1 cellular context compared by ENCODE assay signal in genomic region chr11:83156150-83156995, GRCh38.
A peak's percentile ranks its signal among the peaks of the same experiment; 100 is the strongest.
TF ChIP-seq lines count a peak whose summit lies in the region.

No MANE protein-coding gene starts in this region.

TF ChIP-seq in K562, 482 proteins besides CTCF, POLR2A, EP300 and RAD21 (continued from another document and continues in another):
- TF ChIP-seq, protein P1, sequence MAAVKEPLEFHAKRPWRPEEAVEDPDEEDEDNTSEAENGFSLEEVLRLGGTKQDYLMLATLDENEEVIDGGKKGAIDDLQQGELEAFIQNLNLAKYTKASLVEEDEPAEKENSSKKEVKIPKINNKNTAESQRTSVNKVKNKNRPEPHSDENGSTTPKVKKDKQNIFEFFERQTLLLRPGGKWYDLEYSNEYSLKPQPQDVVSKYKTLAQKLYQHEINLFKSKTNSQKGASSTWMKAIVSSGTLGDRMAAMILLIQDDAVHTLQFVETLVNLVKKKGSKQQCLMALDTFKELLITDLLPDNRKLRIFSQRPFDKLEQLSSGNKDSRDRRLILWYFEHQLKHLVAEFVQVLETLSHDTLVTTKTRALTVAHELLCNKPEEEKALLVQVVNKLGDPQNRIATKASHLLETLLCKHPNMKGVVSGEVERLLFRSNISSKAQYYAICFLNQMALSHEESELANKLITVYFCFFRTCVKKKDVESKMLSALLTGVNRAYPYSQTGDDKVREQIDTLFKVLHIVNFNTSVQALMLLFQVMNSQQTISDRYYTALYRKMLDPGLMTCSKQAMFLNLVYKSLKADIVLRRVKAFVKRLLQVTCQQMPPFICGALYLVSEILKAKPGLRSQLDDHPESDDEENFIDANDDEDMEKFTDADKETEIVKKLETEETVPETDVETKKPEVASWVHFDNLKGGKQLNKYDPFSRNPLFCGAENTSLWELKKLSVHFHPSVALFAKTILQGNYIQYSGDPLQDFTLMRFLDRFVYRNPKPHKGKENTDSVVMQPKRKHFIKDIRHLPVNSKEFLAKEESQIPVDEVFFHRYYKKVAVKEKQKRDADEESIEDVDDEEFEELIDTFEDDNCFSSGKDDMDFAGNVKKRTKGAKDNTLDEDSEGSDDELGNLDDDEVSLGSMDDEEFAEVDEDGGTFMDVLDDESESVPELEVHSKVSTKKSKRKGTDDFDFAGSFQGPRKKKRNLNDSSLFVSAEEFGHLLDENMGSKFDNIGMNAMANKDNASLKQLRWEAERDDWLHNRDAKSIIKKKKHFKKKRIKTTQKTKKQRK (IDR thresholded peaks at IDR 0.05; ENCODE audit: borderline replicate concordance, low read depth, low read length), result peak; percentile 80; the same call in 1 of the 2 replicates
- TF ChIP-seq YY1 (IDR thresholded peaks at IDR 0.05; ENCODE audit: borderline replicate concordance in 1 of 3, control insufficient read depth in 1 of 3, extremely low read depth in 1 of 3, insufficient read depth in 3 of 3, insufficient read length in 1 of 3, insufficient replicate concordance in 2 of 3, low read depth in 1 of 3, low read length in 2 of 3), result peak in 1 of 3 experiments; percentile 13
- no peak for TF ChIP-seq GABPB1 (CRISPR knock-in tag; IDR thresholded peaks at IDR 0.05)
- no peak for TF ChIP-seq POLR2AphosphoS5 (IDR thresholded peaks at IDR 0.05; ENCODE audit: control insufficient read depth, insufficient read depth, low read depth, low read length)
- TF ChIP-seq, protein P2, sequence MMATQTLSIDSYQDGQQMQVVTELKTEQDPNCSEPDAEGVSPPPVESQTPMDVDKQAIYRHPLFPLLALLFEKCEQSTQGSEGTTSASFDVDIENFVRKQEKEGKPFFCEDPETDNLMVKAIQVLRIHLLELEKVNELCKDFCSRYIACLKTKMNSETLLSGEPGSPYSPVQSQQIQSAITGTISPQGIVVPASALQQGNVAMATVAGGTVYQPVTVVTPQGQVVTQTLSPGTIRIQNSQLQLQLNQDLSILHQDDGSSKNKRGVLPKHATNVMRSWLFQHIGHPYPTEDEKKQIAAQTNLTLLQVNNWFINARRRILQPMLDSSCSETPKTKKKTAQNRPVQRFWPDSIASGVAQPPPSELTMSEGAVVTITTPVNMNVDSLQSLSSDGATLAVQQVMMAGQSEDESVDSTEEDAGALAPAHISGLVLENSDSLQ (IDR thresholded peaks at IDR 0.05), result peak; percentile 100
- peak; percentile 41; the same call in 1 of the 2 replicates for TF ChIP-seq PHF8 (IDR thresholded peaks at IDR 0.05; ENCODE audit: borderline replicate concordance, low read length)
- TF ChIP-seq SOX6 (IDR thresholded peaks at IDR 0.05), result 0 out of 2 replicates have a peak, but pooled peaks have one; percentile 32
- TF ChIP-seq FOXK2 (conservative IDR thresholded peaks at IDR 0.05 in 1 of 2, IDR thresholded peaks at IDR 0.05 in 1 of 2; ENCODE audit: low read depth in 2 of 2), result peak; percentile 59 to 83; a peak in 2 of 4 replicates
- no peak for TF ChIP-seq MEF2A (IDR thresholded peaks at IDR 0.05; ENCODE audit: control insufficient read depth, low read depth, low read length)
- TF ChIP-seq, protein P3, sequence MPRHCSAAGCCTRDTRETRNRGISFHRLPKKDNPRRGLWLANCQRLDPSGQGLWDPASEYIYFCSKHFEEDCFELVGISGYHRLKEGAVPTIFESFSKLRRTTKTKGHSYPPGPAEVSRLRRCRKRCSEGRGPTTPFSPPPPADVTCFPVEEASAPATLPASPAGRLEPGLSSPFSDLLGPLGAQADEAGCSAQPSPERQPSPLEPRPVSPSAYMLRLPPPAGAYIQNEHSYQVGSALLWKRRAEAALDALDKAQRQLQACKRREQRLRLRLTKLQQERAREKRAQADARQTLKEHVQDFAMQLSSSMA (CRISPR knock-in tag; IDR thresholded peaks at IDR 0.05), result no peak
- no peak for TF ChIP-seq FOXP1 (CRISPR knock-in tag; IDR thresholded peaks at IDR 0.05)
- 0 out of 2 replicates have a peak, but pooled peaks have one; percentile 31 for TF ChIP-seq ZBTB9 (CRISPR knock-in tag; IDR thresholded peaks at IDR 0.05)
- no peak for TF ChIP-seq ZNF655 (CRISPR knock-in tag; IDR thresholded peaks at IDR 0.05)
- TF ChIP-seq CREB1 (IDR thresholded peaks at IDR 0.05), result peak; percentile 84
- peak; percentile 90 for TF ChIP-seq CREB1 (CRISPR knock-in tag; IDR thresholded peaks at IDR 0.05)
- no peak for TF ChIP-seq TCF7L2 (IDR thresholded peaks at IDR 0.05; ENCODE audit: low read depth, low read length)
- no peak for TF ChIP-seq SREBF2 (CRISPR knock-in tag; IDR thresholded peaks at IDR 0.05)
- TF ChIP-seq, protein P4, sequence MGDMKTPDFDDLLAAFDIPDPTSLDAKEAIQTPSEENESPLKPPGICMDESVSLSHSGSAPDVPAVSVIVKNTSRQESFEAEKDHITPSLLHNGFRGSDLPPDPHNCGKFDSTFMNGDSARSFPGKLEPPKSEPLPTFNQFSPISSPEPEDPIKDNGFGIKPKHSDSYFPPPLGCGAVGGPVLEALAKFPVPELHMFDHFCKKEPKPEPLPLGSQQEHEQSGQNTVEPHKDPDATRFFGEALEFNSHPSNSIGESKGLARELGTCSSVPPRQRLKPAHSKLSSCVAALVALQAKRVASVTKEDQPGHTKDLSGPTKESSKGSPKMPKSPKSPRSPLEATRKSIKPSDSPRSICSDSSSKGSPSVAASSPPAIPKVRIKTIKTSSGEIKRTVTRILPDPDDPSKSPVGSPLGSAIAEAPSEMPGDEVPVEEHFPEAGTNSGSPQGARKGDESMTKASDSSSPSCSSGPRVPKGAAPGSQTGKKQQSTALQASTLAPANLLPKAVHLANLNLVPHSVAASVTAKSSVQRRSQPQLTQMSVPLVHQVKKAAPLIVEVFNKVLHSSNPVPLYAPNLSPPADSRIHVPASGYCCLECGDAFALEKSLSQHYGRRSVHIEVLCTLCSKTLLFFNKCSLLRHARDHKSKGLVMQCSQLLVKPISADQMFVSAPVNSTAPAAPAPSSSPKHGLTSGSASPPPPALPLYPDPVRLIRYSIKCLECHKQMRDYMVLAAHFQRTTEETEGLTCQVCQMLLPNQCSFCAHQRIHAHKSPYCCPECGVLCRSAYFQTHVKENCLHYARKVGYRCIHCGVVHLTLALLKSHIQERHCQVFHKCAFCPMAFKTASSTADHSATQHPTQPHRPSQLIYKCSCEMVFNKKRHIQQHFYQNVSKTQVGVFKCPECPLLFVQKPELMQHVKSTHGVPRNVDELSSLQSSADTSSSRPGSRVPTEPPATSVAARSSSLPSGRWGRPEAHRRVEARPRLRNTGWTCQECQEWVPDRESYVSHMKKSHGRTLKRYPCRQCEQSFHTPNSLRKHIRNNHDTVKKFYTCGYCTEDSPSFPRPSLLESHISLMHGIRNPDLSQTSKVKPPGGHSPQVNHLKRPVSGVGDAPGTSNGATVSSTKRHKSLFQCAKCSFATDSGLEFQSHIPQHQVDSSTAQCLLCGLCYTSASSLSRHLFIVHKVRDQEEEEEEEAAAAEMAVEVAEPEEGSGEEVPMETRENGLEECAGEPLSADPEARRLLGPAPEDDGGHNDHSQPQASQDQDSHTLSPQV (IDR thresholded peaks at IDR 0.05), result peak; percentile 57
- TF ChIP-seq, protein P5, sequence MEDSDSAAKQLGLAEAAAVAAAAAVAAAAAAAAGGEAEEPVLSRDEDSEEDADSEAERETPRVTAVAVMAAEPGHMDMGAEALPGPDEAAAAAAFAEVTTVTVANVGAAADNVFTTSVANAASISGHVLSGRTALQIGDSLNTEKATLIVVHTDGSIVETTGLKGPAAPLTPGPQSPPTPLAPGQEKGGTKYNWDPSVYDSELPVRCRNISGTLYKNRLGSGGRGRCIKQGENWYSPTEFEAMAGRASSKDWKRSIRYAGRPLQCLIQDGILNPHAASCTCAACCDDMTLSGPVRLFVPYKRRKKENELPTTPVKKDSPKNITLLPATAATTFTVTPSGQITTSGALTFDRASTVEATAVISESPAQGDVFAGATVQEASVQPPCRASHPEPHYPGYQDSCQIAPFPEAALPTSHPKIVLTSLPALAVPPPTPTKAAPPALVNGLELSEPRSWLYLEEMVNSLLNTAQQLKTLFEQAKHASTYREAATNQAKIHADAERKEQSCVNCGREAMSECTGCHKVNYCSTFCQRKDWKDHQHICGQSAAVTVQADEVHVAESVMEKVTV (CRISPR knock-in tag; IDR thresholded peaks at IDR 0.05), result 0 out of 2 replicates have a peak, but pooled peaks have one; percentile 22
- no peak for TF ChIP-seq ZSCAN29 (IDR thresholded peaks at IDR 0.05)
- TF ChIP-seq SRSF1 (IDR thresholded peaks at IDR 0.05; ENCODE audit: low read depth, low read length), result no peak
- TF ChIP-seq TCFL5 (CRISPR knock-in tag; conservative IDR thresholded peaks at IDR 0.05), result 0 out of 2 replicates have a peak, but pooled peaks have one; percentile 22
- peak; percentile 30 to 74; a peak in 2 of 4 replicates for TF ChIP-seq SIN3A (IDR thresholded peaks at IDR 0.05; ENCODE audit: borderline replicate concordance in 2 of 2, control insufficient read depth in 1 of 2, low read depth in 2 of 2, low read length in 2 of 2)
- TF ChIP-seq PRDM10 (IDR thresholded peaks at IDR 0.05; ENCODE audit: partially characterized antibody), result peak; percentile 84
- no peak for TF ChIP-seq RBM15 (IDR thresholded peaks at IDR 0.05; ENCODE audit: insufficient read depth, low read length)
- no peak for TF ChIP-seq ZNF76 (CRISPR knock-in tag; IDR thresholded peaks at IDR 0.05; ENCODE audit: borderline replicate concordance)
- TF ChIP-seq CSDE1 (IDR thresholded peaks at IDR 0.05), result peak in 1 of 2 experiments; percentile 80; a peak in 1 of 4 replicates
- TF ChIP-seq ZNF561 (CRISPR knock-in tag; conservative IDR thresholded peaks at IDR 0.05), result no peak
- TF ChIP-seq MYNN (IDR thresholded peaks at IDR 0.05), result peak; percentile 40; the same call in 1 of the 2 replicates
- no peak for TF ChIP-seq MYNN (CRISPR knock-in tag; IDR thresholded peaks at IDR 0.05)
- no peak for TF ChIP-seq SMARCA5 (IDR thresholded peaks at IDR 0.05)
- no peak for TF ChIP-seq SETDB1 (IDR thresholded peaks at IDR 0.05; ENCODE audit: low read length)
- no peak for TF ChIP-seq SMARCC2 (IDR thresholded peaks at IDR 0.05; ENCODE audit: low read depth)
- 0 out of 2 replicates have a peak, but pooled peaks have one; percentile 36 for TF ChIP-seq ZBED1 (IDR thresholded peaks at IDR 0.05)
- peak; percentile 46; the same call in 1 of the 2 replicates for TF ChIP-seq GATA2 (CRISPR knock-in tag; IDR thresholded peaks at IDR 0.05)
- TF ChIP-seq ARNT (IDR thresholded peaks at IDR 0.05), result peak in 1 of 2 experiments; percentile 49; a peak in 1 of 4 replicates
- no peak for TF ChIP-seq ZNF24 (IDR thresholded peaks at IDR 0.05)
- peak; percentile 95 for TF ChIP-seq BMI1 (IDR thresholded peaks at IDR 0.05; ENCODE audit: low read length)
- no peak; the same call in none of the 2 replicates for TF ChIP-seq EP400 (IDR thresholded peaks at IDR 0.05)
- no peak for TF ChIP-seq SAP30 (IDR thresholded peaks at IDR 0.05; ENCODE audit: borderline replicate concordance, insufficient read depth, low read depth, low read length, poor library complexity, severe bottlenecking)
- TF ChIP-seq DACH1 (IDR thresholded peaks at IDR 0.05; ENCODE audit: partially characterized antibody), result peak; percentile 46
- TF ChIP-seq, protein P6, sequence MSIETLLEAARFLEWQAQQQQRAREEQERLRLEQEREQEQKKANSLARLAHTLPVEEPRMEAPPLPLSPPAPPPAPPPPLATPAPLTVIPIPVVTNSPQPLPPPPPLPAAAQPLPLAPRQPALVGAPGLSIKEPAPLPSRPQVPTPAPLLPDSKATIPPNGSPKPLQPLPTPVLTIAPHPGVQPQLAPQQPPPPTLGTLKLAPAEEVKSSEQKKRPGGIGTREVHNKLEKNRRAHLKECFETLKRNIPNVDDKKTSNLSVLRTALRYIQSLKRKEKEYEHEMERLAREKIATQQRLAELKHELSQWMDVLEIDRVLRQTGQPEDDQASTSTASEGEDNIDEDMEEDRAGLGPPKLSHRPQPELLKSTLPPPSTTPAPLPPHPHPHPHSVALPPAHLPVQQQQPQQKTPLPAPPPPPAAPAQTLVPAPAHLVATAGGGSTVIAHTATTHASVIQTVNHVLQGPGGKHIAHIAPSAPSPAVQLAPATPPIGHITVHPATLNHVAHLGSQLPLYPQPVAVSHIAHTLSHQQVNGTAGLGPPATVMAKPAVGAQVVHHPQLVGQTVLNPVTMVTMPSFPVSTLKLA (conservative IDR thresholded peaks at IDR 0.05), result peak; percentile 52 to 56; a peak in 3 of 4 replicates
- no peak for TF ChIP-seq ZNF197 (CRISPR knock-in tag; IDR thresholded peaks at IDR 0.05; ENCODE audit: low read depth)
- no peak for TF ChIP-seq ZKSCAN8 (CRISPR knock-in tag; IDR thresholded peaks at IDR 0.05)
